ENCODE assay signal across 22 cellular contexts in genomic region chr9:124507880-124508432, GRCh38. TPM values are rescaled to one million over a fixed set of nuclear protein-coding genes. Genes with fewer than 3 reads are reported as not detected.
"Had no signal": no experiment of that assay in that cellular context is flagged by ENCODE, and none has a peak within 500 bp of the region (broad histone marks: within the 10 kb centered on the region; RNA-seq: fewer than 3 reads in every experiment).

No MANE protein-coding gene starts in this region.

- H3K36me3 ChIP-seq: brain microvascular endothelial cell, cardiac muscle cell, SJSA1 had no signal

- H3K9me3 ChIP-seq: SJSA1 had no signal

- H3K27ac ChIP-seq: brain microvascular endothelial cell, cardiac muscle cell, SJSA1, VCaP had no signal

- H3K4me3 ChIP-seq: cardiac muscle cell, SJSA1 had no signal

- ATAC-seq: activated T-cell treated with anti-CD3 and anti-CD28 coated beads, Interleukin-2, amount 50 U/mL, for 4 hours; PC-3; T-helper 17 cell had no signal

- DNase-seq: activated CD4-positive, alpha-beta memory T cell treated with anti-CD3 and anti-CD28 coated beads for 36 hours; activated CD4-positive, alpha-beta T cell treated with anti-CD3 and anti-CD28 coated beads, Interleukin-2, amount 10 ng/mL, durations not matched to agents 7 days and 5 days; activated CD4-positive, CD25-positive, alpha-beta regulatory T cell; activated CD8-positive, alpha-beta memory T cell treated with anti-CD3 and anti-CD28 coated beads for 24 hours; activated effector memory CD4-positive, alpha-beta T cell treated with anti-CD3 and anti-CD28 coated beads, Interleukin-2, amount 50 U/mL, for 16 hours; activated naive CD4-positive, alpha-beta T cell treated with anti-CD3 and anti-CD28 coated beads for 36 hours; activated T-cell treated with anti-CD3 and anti-CD28 coated beads, Interleukin-2, amount 50 U/mL, for 4 hours; brain microvascular endothelial cell; NCI-H1048; NCI-H146; NCI-H187 treated with DMSO at 0.1 percent for 48 hours; NCI-H2081 treated with DMSO at 0.1 percent for 48 hours; NCI-H446; NCI-H524; PC-3; SHP77; T-helper 17 cell; T-helper 9 cell had no signal

RNA-seq across cellular contexts. Expression of gene NR5A1, which starts 0.8 kb away (rescaled TPM):
- total RNA-seq: activated CD4-positive, alpha-beta memory T cell treated with anti-CD3 and anti-CD28 coated beads for 36 hours; activated CD4-positive, alpha-beta T cell treated with anti-CD3 and anti-CD28 coated beads, Interleukin-2, amount 10 ng/mL, durations not matched to agents 7 days and 5 days; activated naive CD4-positive, alpha-beta T cell treated with anti-CD3 and anti-CD28 coated beads for 36 hours; PC-3; SJSA1; T-helper 17 cell had no signal
- polyA plus RNA-seq: cardiac muscle cell had no signal

RNA-seq across cellular contexts. Expression of gene ADGRD2, which starts 57.7 kb away (rescaled TPM):
- total RNA-seq: activated CD4-positive, alpha-beta memory T cell treated with anti-CD3 and anti-CD28 coated beads for 36 hours; activated CD4-positive, alpha-beta T cell treated with anti-CD3 and anti-CD28 coated beads, Interleukin-2, amount 10 ng/mL, durations not matched to agents 7 days and 5 days; activated naive CD4-positive, alpha-beta T cell treated with anti-CD3 and anti-CD28 coated beads for 36 hours; activated T-cell treated with anti-CD3 and anti-CD28 coated beads, Interleukin-2, amount 50 U/mL, for 4 hours; cardiac muscle cell; M059J; PC-3; SJSA1; T-helper 17 cell had no signal
- polyA plus RNA-seq: cardiac muscle cell had no signal
